1 cellular context compared by ENCODE assay signal in genomic region chr1:235329139-235329808, GRCh38.
TF ChIP-seq lines count a peak whose summit lies in the region.

No MANE protein-coding gene starts in this region.

TF ChIP-seq in HepG2, 621 proteins besides CTCF, POLR2A, EP300 and RAD21 (continued from another document and continues in another):
- peak; percentile 34; the same call in 1 of the 2 replicates for TF ChIP-seq ZNF142 (CRISPR knock-in tag; IDR thresholded peaks at IDR 0.05)
- no peak for TF ChIP-seq ZNF7 (CRISPR knock-in tag; IDR thresholded peaks at IDR 0.05)
- TF ChIP-seq TFDP1 (CRISPR knock-in tag; IDR thresholded peaks at IDR 0.05; ENCODE audit: borderline replicate concordance), result no peak
- TF ChIP-seq ZNF230 (CRISPR knock-in tag; IDR thresholded peaks at IDR 0.05), result no peak
- TF ChIP-seq PRDM15 (CRISPR knock-in tag; IDR thresholded peaks at IDR 0.05), result no peak
- TF ChIP-seq ERF (CRISPR knock-in tag; IDR thresholded peaks at IDR 0.05), result no peak
- TF ChIP-seq JARID2 (CRISPR knock-in tag; IDR thresholded peaks at IDR 0.05; ENCODE audit: insufficient replicate concordance), result no peak
- TF ChIP-seq PHF20 (CRISPR knock-in tag; IDR thresholded peaks at IDR 0.05), result 0 out of 2 replicates have a peak, but pooled peaks have one; percentile 15
- 0 out of 2 replicates have a peak, but pooled peaks have one; percentile 7 for TF ChIP-seq SALL1 (CRISPR knock-in tag; IDR thresholded peaks at IDR 0.05)
- TF ChIP-seq SP1 (IDR thresholded peaks at IDR 0.05), result no peak
- TF ChIP-seq SP1 (CRISPR knock-in tag; IDR thresholded peaks at IDR 0.05), result 0 out of 2 replicates have a peak, but pooled peaks have one; percentile 0
- peak; percentile 48; the same call in 1 of the 2 replicates for TF ChIP-seq ZNF263 (CRISPR knock-in tag; IDR thresholded peaks at IDR 0.05)
- TF ChIP-seq TP53 (CRISPR knock-in tag; conservative IDR thresholded peaks at IDR 0.05), result no peak
- TF ChIP-seq NCOA2 (CRISPR knock-in tag; IDR thresholded peaks at IDR 0.05), result no peak
- no peak for TF ChIP-seq PAF1 (CRISPR knock-in tag; IDR thresholded peaks at IDR 0.05)
- TF ChIP-seq FOXK1 (CRISPR knock-in tag; IDR thresholded peaks at IDR 0.05; ENCODE audit: borderline replicate concordance, low read depth), result no peak
- TF ChIP-seq CHD2 (IDR thresholded peaks at IDR 0.05; ENCODE audit: low read depth, low read length), result no peak
- TF ChIP-seq ZNF639 (CRISPR knock-in tag; conservative IDR thresholded peaks at IDR 0.05), result no peak
- no peak for TF ChIP-seq ATRX (CRISPR knock-in tag; IDR thresholded peaks at IDR 0.05; ENCODE audit: borderline replicate concordance)
- no peak for TF ChIP-seq NFE2L1 (CRISPR knock-in tag; IDR thresholded peaks at IDR 0.05; ENCODE audit: borderline replicate concordance)
- TF ChIP-seq CREB3 (CRISPR knock-in tag; IDR thresholded peaks at IDR 0.05), result 0 out of 2 replicates have a peak, but pooled peaks have one; percentile 27
- 0 out of 2 replicates have a peak, but pooled peaks have one; percentile 39 for TF ChIP-seq ARID2 (CRISPR knock-in tag; IDR thresholded peaks at IDR 0.05; ENCODE audit: borderline replicate concordance)
- TF ChIP-seq HES4 (CRISPR knock-in tag; IDR thresholded peaks at IDR 0.05; ENCODE audit: borderline replicate concordance), result 0 out of 2 replicates have a peak, but pooled peaks have one; percentile 14
- TF ChIP-seq SIX1 (CRISPR knock-in tag; IDR thresholded peaks at IDR 0.05; ENCODE audit: borderline replicate concordance), result no peak
- no peak for TF ChIP-seq E2F2 (CRISPR knock-in tag; IDR thresholded peaks at IDR 0.05; ENCODE audit: borderline replicate concordance)
- no peak for TF ChIP-seq ZNF275 (CRISPR knock-in tag; IDR thresholded peaks at IDR 0.05; ENCODE audit: borderline replicate concordance)
- TF ChIP-seq LBX2 (CRISPR knock-in tag; IDR thresholded peaks at IDR 0.05; ENCODE audit: borderline replicate concordance), result 0 out of 2 replicates have a peak, but pooled peaks have one; percentile 56
- peak; percentile 23; the same call in 1 of the 2 replicates for TF ChIP-seq ZNF501 (CRISPR knock-in tag; IDR thresholded peaks at IDR 0.05)
- peak; percentile 42; the same call in 1 of the 2 replicates for TF ChIP-seq ZSCAN31 (CRISPR knock-in tag; IDR thresholded peaks at IDR 0.05; ENCODE audit: low read depth)
- TF ChIP-seq WIZ (CRISPR knock-in tag; IDR thresholded peaks at IDR 0.05), result no peak
- TF ChIP-seq REPIN1 (CRISPR knock-in tag; IDR thresholded peaks at IDR 0.05; ENCODE audit: borderline replicate concordance, low read depth), result peak; percentile 71; the same call in 1 of the 2 replicates
- no peak for TF ChIP-seq NFAT5 (CRISPR knock-in tag; IDR thresholded peaks at IDR 0.05)
- 0 out of 2 replicates have a peak, but pooled peaks have one; percentile 5 for TF ChIP-seq TARDBP (CRISPR knock-in tag; IDR thresholded peaks at IDR 0.05)
- TF ChIP-seq NR1H2 (CRISPR knock-in tag; IDR thresholded peaks at IDR 0.05; ENCODE audit: borderline replicate concordance, low read depth), result no peak
- TF ChIP-seq HNF4A (CRISPR knock-in tag; IDR thresholded peaks at IDR 0.05), result no peak
- TF ChIP-seq ELF1 (CRISPR knock-in tag; IDR thresholded peaks at IDR 0.05), result no peak
- TF ChIP-seq MAFG (CRISPR knock-in tag; IDR thresholded peaks at IDR 0.05), result no peak
- TF ChIP-seq ZNF530 (CRISPR knock-in tag; IDR thresholded peaks at IDR 0.05; ENCODE audit: low read depth), result no peak
